35 cellular contexts compared by ENCODE assay signal in genomic region chrX:6735235-6735634, GRCh38.
"Had no signal": no experiment of that assay in that cellular context is flagged by ENCODE, and none has a peak within 500 bp of the region (broad histone marks: within the 10 kb centered on the region; RNA-seq: fewer than 3 reads in every experiment).

No MANE protein-coding gene starts in this region.

- H3K36me3 ChIP-seq: Peyer's patch had no signal

- H3K9ac ChIP-seq: KMS-11 had no signal

- H3K4me2 ChIP-seq: KMS-11 had no signal

- FAIRE-seq: bronchial epithelial cell had no signal

- H3K9me3 ChIP-seq: Peyer's patch had no signal

- H3K4me3 ChIP-seq: Peyer's patch had no signal

- H3K27ac ChIP-seq: KMS-11, Peyer's patch, VCaP had no signal

- DNase-seq: activated B cell treated with CpG ODN at 0.5 μM for 24 hours; activated CD4-positive, alpha-beta memory T cell treated with anti-CD3 and anti-CD28 coated beads for 36 hours; activated CD4-positive, alpha-beta T cell treated with anti-CD3 and anti-CD28 coated beads for 4 hours; activated CD4-positive, alpha-beta T cell treated with anti-CD3 and anti-CD28 coated beads, Interleukin-2, amount 50 U/mL, for 1 hour; activated CD4-positive, CD25-positive, alpha-beta regulatory T cell treated with anti-CD3 and anti-CD28 coated beads, Interleukin-2, amount 50 U/mL, for 72 hours; activated CD8-positive, alpha-beta memory T cell treated with anti-CD3 and anti-CD28 coated beads, Interleukin-2, amount 50 U/mL, for 48 hours; activated effector memory CD4-positive, alpha-beta T cell treated with Interleukin-2 at 50 U/mL for 16 hours; activated naive CD4-positive, alpha-beta T cell treated with anti-CD3 and anti-CD28 coated beads, Interleukin-2, amount 10 ng/mL, durations not matched to agents 7 days and 5 days; activated naive CD8-positive, alpha-beta T cell treated with anti-CD3 and anti-CD28 coated beads, Interleukin-2, amount 50 U/mL, for 24 hours; activated T-cell treated with anti-CD3 and anti-CD28 coated beads, Interleukin-2, amount 50 U/mL, for 48 hours; anterior cingulate cortex; central memory CD4-positive, alpha-beta T cell; NCI-H1048; NCI-H1105 treated with DMSO at 0.1 percent for 48 hours; NCI-H1436; NCI-H1694; NCI-H1930; NCI-H2081 treated with DMSO at 0.1 percent for 48 hours; NCI-H226; NCI-H446 treated with DMSO at 0.1 percent for 48 hours; NCI-H524; NCI-H69; NCI-H82; PC-3; Peyer's patch; RPMI8226; SHP77 treated with DMSO at 0.1 percent for 48 hours; SW 1271; T-helper 1 cell; T-helper 2 cell; T-helper 9 cell had no signal

- ATAC-seq: activated naive CD8-positive, alpha-beta T cell treated with anti-CD3 and anti-CD28 coated beads, Interleukin-2, amount 50 U/mL, for 24 hours; PC-3; SK-N-SH treated with all-trans-retinoic acid at 6 μM for 48 hours had no signal

- H3K4me1 ChIP-seq: Peyer's patch had no signal

- H3K27me3 ChIP-seq: Peyer's patch had no signal
